In the genomic region with DNA sequence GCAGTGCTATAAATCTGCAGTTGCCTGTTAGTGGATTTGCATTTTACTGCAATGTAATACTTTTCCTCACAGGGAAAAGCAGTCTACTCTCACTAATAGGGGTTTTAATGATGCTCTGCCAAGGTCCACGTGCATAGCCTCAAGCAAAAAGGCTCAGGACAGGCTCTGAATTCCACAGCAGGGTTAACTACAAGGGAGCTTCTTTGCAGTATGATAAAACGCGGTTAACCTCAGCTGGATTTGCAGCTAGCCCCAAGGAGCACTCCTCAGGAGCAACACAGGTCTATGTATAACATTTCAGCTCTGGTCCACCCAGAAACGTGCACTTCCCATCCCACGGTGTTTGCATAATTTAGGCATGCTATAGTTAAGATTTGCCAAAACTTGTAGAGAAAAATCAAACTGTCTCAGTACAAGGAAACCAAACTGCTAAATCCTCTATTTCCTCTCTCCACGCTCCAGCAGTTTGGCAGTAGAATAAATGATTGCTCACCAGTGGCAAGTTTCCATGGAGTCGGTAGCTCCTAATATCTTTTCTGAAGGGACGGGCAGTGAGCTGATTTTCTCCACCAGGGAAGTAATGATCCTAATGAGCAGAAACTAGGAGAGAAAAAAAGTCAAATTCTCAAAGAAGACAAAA, we compare ENCODE assay signal across 15 cellular contexts. TPM values are rescaled to one million over a fixed set of nuclear protein-coding genes. Genes with fewer than 3 reads are reported as not detected.
A peak's percentile ranks its signal among the peaks of the same experiment; 100 is the strongest.
DNase-seq lines count a peak whose midpoint lies in the region; TF ChIP-seq lines count a peak whose summit lies in the region.
"Had no signal": no experiment of that assay in that cellular context is flagged by ENCODE, and none has a peak within 500 bp of the region (broad histone marks: within the 10 kb centered on the region; RNA-seq: fewer than 3 reads in every experiment).

No MANE protein-coding gene starts in this region.

- 58 to 78% (median 69%) methylated on average over 8 of the region's 8 CpGs for WGBS in spleen, 5 donors
- 52% methylated on average over 8 of the region's 8 CpGs for WGBS in SK-N-SH (ENCODE audit: low lambda C conversion rate)

- H3K27me3 ChIP-seq in neural cell (ENCODE audit: insufficient read depth, low read depth, low read length): no peaks in the 10 kb centered on the region
- H3K27me3 ChIP-seq in spleen (replicated peaks in 1 of 7): no peaks in the 10 kb centered on the region
- H3K27me3 ChIP-seq in SK-N-SH (ENCODE audit: insufficient read depth): no peaks in the 10 kb centered on the region

- H3K27ac ChIP-seq in neural cell (ENCODE audit: low read length) (peak overlapping the region; percentile 77), spleen (no peak overlapping the region), SK-N-SH (ENCODE audit: low read depth in 2 of 2, low read length in 1 of 2) (no peak overlapping the region)

- H2AFZ ChIP-seq in neural cell (ENCODE audit: low read depth, low read length) (no peak overlapping the region), SK-N-SH (ENCODE audit: low read depth) (no peak overlapping the region)

- H3K4me1 ChIP-seq in spleen: peaks cover 0 to 23% (median 7%) of the 10 kb centered on the region in 6 donors
- H3K4me1 ChIP-seq in SK-N-SH (ENCODE audit: control insufficient read depth in 1 of 2, insufficient read depth in 2 of 2, low read depth in 1 of 2, low read length in 1 of 2): peaks cover 0 to 8% of the 10 kb centered on the region in 2 experiments; a peak in 2 of 4 replicates

- TF ChIP-seq CTCF in neural cell (IDR thresholded peaks at IDR 0.05; ENCODE audit: poor library complexity, severe bottlenecking): no peak
- no peak for TF ChIP-seq CTCF in spleen (IDR thresholded peaks at IDR 0.05 in 8 of 11, conservative IDR thresholded peaks at IDR 0.05 in 3 of 11)
- TF ChIP-seq CTCF in SK-N-SH (IDR thresholded peaks at IDR 0.05): no peak

- H3K36me3 ChIP-seq in neural cell (ENCODE audit: insufficient read depth, low read length): no peaks in the 10 kb centered on the region
- H3K36me3 ChIP-seq in spleen: no peaks in the 10 kb centered on the region
- no peaks in the 10 kb centered on the region for H3K36me3 ChIP-seq in SK-N-SH (replicated peaks in 1 of 2; ENCODE audit: control insufficient read depth in 1 of 2, insufficient read depth in 2 of 2, low read length in 1 of 2)

- peaks cover 26% of the 10 kb centered on the region for H3F3A ChIP-seq in neural cell (ENCODE audit: insufficient read depth, low read length, poor library complexity, severe bottlenecking)
- H3F3A ChIP-seq in SK-N-SH (replicated peaks; ENCODE audit: insufficient read depth): no peaks in the 10 kb centered on the region

- POLR2A ChIA-PET in SK-N-SH (lab: Yijun Ruan, JAX): interaction anchor here (0.5 kb wide), 1 partner anchor 37 kb away, joined by 3 read pairs; no protein-coding TSS in a partner anchor

- H3K79me2 ChIP-seq in neural cell (replicated peaks; ENCODE audit: insufficient read depth, low read length): no peaks in the 10 kb centered on the region
- H3K79me2 ChIP-seq in SK-N-SH (ENCODE audit: insufficient read depth): no peaks in the 10 kb centered on the region

- intact Hi-C loops in spleen (cut with DNase I; ENCODE audit: low total_unique reads): no loop called here
- intact Hi-C loops in cardiac septum (cut with DNase I): no loop called here

- no peak for TF ChIP-seq EP300 in neural cell (conservative IDR thresholded peaks at IDR 0.05; ENCODE audit: poor library complexity, severe bottlenecking)
- TF ChIP-seq EP300 in SK-N-SH (IDR thresholded peaks at IDR 0.05; ENCODE audit: borderline replicate concordance in 1 of 2, low read depth in 1 of 2, low read length in 1 of 2): no peak

- no peak overlapping the region for H3K4me3 ChIP-seq in neural cell (ENCODE audit: low read length)
- H3K4me3 ChIP-seq in spleen: no peak overlapping the region
- no peak overlapping the region for H3K4me3 ChIP-seq in SK-N-SH (ENCODE audit: low read depth in 2 of 2, low read length in 1 of 2)

- TF ChIP-seq RAD21 in neural cell (conservative IDR thresholded peaks at IDR 0.05): no peak
- TF ChIP-seq RAD21 in SK-N-SH (IDR thresholded peaks at IDR 0.05; ENCODE audit: low read length): no peak

- H4K20me1 ChIP-seq in neural cell (ENCODE audit: insufficient read depth) (no peaks in the 10 kb centered on the region), SK-N-SH (ENCODE audit: insufficient read depth) (no peaks in the 10 kb centered on the region)

- H3K9me2 ChIP-seq in neural cell (ENCODE audit: insufficient read depth, low read length) (no peaks in the 10 kb centered on the region), SK-N-SH (no peaks in the 10 kb centered on the region)

- no peaks in the 10 kb centered on the region for H3K9me3 ChIP-seq in neural cell (ENCODE audit: low read length)
- no peaks in the 10 kb centered on the region for H3K9me3 ChIP-seq in spleen
- no peaks in the 10 kb centered on the region for H3K9me3 ChIP-seq in SK-N-SH

- no peak overlapping the region for H3K9ac ChIP-seq in neural cell (ENCODE audit: low read length)
- no peak overlapping the region for H3K9ac ChIP-seq in SK-N-SH

- no peak for TF ChIP-seq POLR2A in spleen (IDR thresholded peaks at IDR 0.05)

- H3K4me2 ChIP-seq in neural cell (ENCODE audit: low read length): no peak overlapping the region
- no peak overlapping the region for H3K4me2 ChIP-seq in SK-N-SH

- CTCF ChIA-PET in SK-N-SH (lab: Yijun Ruan, JAX): interaction anchor here (1.3 to 1.6 kb wide), 3 partner anchors 39 to 1184 kb away, joined by 3 to 6 read pairs (median 6); no protein-coding TSS in a partner anchor

- DNase-seq in EH (ENCODE audit: low read depth) (peak; percentile 5), NCI-H2029 (lab: John Stamatoyannopoulos, UW) (peak; percentile 26), dermis blood vessel endothelial cell (peak; percentile 15), spleen (no peak), NCI-H1694 (lab: John Stamatoyannopoulos, UW) (no peak), SK-N-SH (no peak), cardiac septum (ENCODE audit: low spot score) (no peak)
- DNase-seq: activated CD4-positive, CD25-positive, alpha-beta regulatory T cell; activated gamma-delta T cell; effector CD4-positive, alpha-beta T cell; kidney; PC-3 had no signal

TF ChIP-seq in neural cell, 6 proteins besides CTCF, POLR2A, EP300 and RAD21:
- TF ChIP-seq TAF1 (IDR thresholded peaks at IDR 0.05; ENCODE audit: low read depth): no peak

TF ChIP-seq in SK-N-SH, 30 proteins besides CTCF, POLR2A, EP300 and RAD21 (continues in another document):
- TF ChIP-seq FOXM1 (IDR thresholded peaks at IDR 0.05; ENCODE audit: low read depth): no peak
- TF ChIP-seq TEAD4 (IDR thresholded peaks at IDR 0.05; ENCODE audit: borderline replicate concordance, insufficient read depth): no peak
- no peak for TF ChIP-seq SIN3A (IDR thresholded peaks at IDR 0.05; ENCODE audit: borderline replicate concordance, low read depth, low read length)
- no peak for TF ChIP-seq CHD2 (IDR thresholded peaks at IDR 0.05; ENCODE audit: low read length, partially characterized antibody)
- no peak for TF ChIP-seq JUND (IDR thresholded peaks at IDR 0.05)
- no peak for TF ChIP-seq YY1 (IDR thresholded peaks at IDR 0.05; ENCODE audit: low read depth)
- no peak for TF ChIP-seq SMC3 (IDR thresholded peaks at IDR 0.05; ENCODE audit: low read depth, low read length)
- no peak for TF ChIP-seq RFX5 (IDR thresholded peaks at IDR 0.05; ENCODE audit: low read length)
- TF ChIP-seq NRF1 (IDR thresholded peaks at IDR 0.05; ENCODE audit: low read depth, low read length): no peak
- TF ChIP-seq, protein P1, sequence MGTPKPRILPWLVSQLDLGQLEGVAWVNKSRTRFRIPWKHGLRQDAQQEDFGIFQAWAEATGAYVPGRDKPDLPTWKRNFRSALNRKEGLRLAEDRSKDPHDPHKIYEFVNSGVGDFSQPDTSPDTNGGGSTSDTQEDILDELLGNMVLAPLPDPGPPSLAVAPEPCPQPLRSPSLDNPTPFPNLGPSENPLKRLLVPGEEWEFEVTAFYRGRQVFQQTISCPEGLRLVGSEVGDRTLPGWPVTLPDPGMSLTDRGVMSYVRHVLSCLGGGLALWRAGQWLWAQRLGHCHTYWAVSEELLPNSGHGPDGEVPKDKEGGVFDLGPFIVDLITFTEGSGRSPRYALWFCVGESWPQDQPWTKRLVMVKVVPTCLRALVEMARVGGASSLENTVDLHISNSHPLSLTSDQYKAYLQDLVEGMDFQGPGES (IDR thresholded peaks at IDR 0.05; ENCODE audit: low read depth, low read length): no peak
- no peak for TF ChIP-seq RXRA (IDR thresholded peaks at IDR 0.05; ENCODE audit: borderline replicate concordance, low read depth)
- no peak for TF ChIP-seq TAF1 (IDR thresholded peaks at IDR 0.05; ENCODE audit: borderline replicate concordance, low read depth, low read length)
- TF ChIP-seq POLR2AphosphoS5 (IDR thresholded peaks at IDR 0.05; ENCODE audit: low read depth, low read length): no peak
- TF ChIP-seq, protein P2, sequence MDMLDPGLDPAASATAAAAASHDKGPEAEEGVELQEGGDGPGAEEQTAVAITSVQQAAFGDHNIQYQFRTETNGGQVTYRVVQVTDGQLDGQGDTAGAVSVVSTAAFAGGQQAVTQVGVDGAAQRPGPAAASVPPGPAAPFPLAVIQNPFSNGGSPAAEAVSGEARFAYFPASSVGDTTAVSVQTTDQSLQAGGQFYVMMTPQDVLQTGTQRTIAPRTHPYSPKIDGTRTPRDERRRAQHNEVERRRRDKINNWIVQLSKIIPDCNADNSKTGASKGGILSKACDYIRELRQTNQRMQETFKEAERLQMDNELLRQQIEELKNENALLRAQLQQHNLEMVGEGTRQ (IDR thresholded peaks at IDR 0.05; ENCODE audit: borderline replicate concordance, low read depth, low read length): no peak
- TF ChIP-seq MEF2A (IDR thresholded peaks at IDR 0.05; ENCODE audit: borderline replicate concordance, low read depth): no peak
- TF ChIP-seq GABPA (IDR thresholded peaks at IDR 0.05; ENCODE audit: low read depth): no peak

RNA-seq across cellular contexts. Expression of a gene that starts 13.1 kb away (rescaled TPM):
- not detected in 2 replicates for total RNA-seq in dermis blood vessel endothelial cell
- 0.11 and 0.56 TPM in 2 replicates for polyA plus RNA-seq in neural cell
- polyA minus RNA-seq in neural cell: 0.23 TPM in 1 of 2 replicates, not detected in the other
- total RNA-seq in spleen: not detected
- under 1 TPM in 1 of 3 donors, not detected in 2; 0.03 TPM for polyA plus RNA-seq in spleen
- polyA plus RNA-seq in SK-N-SH (2012; rRNA removed): not detected in 2 replicates
- not detected in 2 replicates for polyA plus RNA-seq in SK-N-SH (2012; cell fraction: cytosol; rRNA removed)
- polyA plus RNA-seq in SK-N-SH (2012; cell fraction: nucleus; rRNA removed): not detected in 2 replicates
- 1.2 TPM for total RNA-seq in cardiac septum
- total RNA-seq: kidney, PC-3, progenitor cell of endocrine pancreas had no signal
- polyA plus RNA-seq: IgD-negative memory B cell had no signal

RNA-seq across cellular contexts. Expression of a gene that starts 37.8 kb away (rescaled TPM):
- total RNA-seq in dermis blood vessel endothelial cell (203 and 207 TPM in 2 replicates), spleen (10 to 100 TPM; 16.0 to 56.8 (median 33.5) TPM), cardiac septum (40.3 TPM)
- polyA plus RNA-seq in neural cell (23.1 and 28.1 TPM in 2 replicates), spleen (10 to 100 TPM in 2 of 3 donors, 1 to 10 TPM in 1; 7.6 to 17.6 (median 14.2) TPM), SK-N-SH (2012; rRNA removed) (125 and 162 TPM in 2 replicates)
- polyA minus RNA-seq in neural cell: 16.9 and 22.2 TPM in 2 replicates
- 154 and 183 TPM in 2 replicates for polyA plus RNA-seq in SK-N-SH (2012; cell fraction: cytosol; rRNA removed)
- 216 and 258 TPM in 2 replicates for polyA plus RNA-seq in SK-N-SH (2012; cell fraction: nucleus; rRNA removed)

Comparison
In these comparisons a context has a peak if more than half of its experiments do, and no peak if none do; other contexts are left out.
1. DNase-seq: peak in EH (single experiment), NCI-H2029 (single experiment) and dermis blood vessel endothelial cell (single experiment); none in spleen (single experiment), NCI-H1694 (single experiment), SK-N-SH (single experiment) and cardiac septum (single experiment).